Comparison of ENCODE assay signal across 30 cellular contexts in the genomic region with DNA sequence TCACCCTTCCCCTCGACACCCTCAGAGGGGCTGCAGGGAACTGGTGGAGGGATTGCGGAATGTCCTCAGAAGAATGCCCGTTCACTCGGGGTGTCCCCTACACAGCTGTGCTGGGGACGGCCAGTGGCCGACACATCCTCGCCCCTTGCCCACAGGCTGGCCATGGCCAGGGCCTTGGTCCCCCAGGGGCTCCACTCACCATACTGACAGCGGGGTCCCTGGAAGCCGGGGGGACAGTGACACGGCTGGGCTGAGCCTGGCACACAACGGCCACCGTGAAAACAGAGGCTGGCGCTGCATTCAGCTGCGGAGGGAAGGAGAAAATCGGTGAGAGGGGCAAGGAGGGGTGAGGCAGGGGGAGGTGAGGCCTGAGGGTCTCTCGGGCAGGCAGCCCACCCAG. TPM values are rescaled to one million over a fixed set of nuclear protein-coding genes. Genes with fewer than 3 reads are reported as not detected.
A peak's percentile ranks its signal among the peaks of the same experiment; 100 is the strongest.
DNase-seq lines count a peak whose midpoint lies in the region; TF ChIP-seq lines count a peak whose summit lies in the region.
"Had no signal": no experiment of that assay in that cellular context is flagged by ENCODE, and none has a peak within 500 bp of the region (broad histone marks: within the 10 kb centered on the region; RNA-seq: fewer than 3 reads in every experiment).

No MANE protein-coding gene starts in this region.

- H2AFZ ChIP-seq in neuronal stem cell (ENCODE audit: low read length) = no peak overlapping the region

- WGBS in neuronal stem cell (ENCODE audit: extremely low coverage in 2 of 2, insufficient read length in 2 of 2, insufficient replicate concordance in 1 of 2), 2 donors = no CpG with 5 or more reads among the region's 16 CpGs

- peaks cover 98% of the 10 kb centered on the region for H4K20me1 ChIP-seq in BLaER1
- H4K20me1 ChIP-seq in BLaER1 treated with 17β-estradiol and CSF1 and Interleukin-3, amounts not matched to agents 10 nM and 100 nM = peaks cover 0 to 84% (median 26%) of the 10 kb centered on the region in 11 experiments; a peak in 16 of 22 replicates

- H3K4me1 Mint-ChIP-seq in progenitor cell of endocrine pancreas (ENCODE audit: low read depth) (no peaks in the 10 kb centered on the region), nephron progenitor cell (peaks cover 29% of the 10 kb centered on the region)
- H3K4me1 Mint-ChIP-seq: CD14-positive monocyte; CD4-positive, alpha-beta memory T cell; CD4-positive, CD25-positive, alpha-beta regulatory T cell; CD8-positive, alpha-beta memory T cell had no signal

- H3K36me3 Mint-ChIP-seq in progenitor cell of endocrine pancreas (ENCODE audit: insufficient read depth) (peaks cover 4% of the 10 kb centered on the region), nephron progenitor cell (ENCODE audit: low read depth) (peaks cover 6% of the 10 kb centered on the region)
- H3K36me3 Mint-ChIP-seq: CD14-positive monocyte; CD4-positive, alpha-beta memory T cell; CD4-positive, CD25-positive, alpha-beta regulatory T cell; CD8-positive, alpha-beta memory T cell; CD8-positive, alpha-beta T cell had no signal

- no peak overlapping the region for H2BK120ac ChIP-seq in neuronal stem cell (ENCODE audit: low read depth, low read length)

- peak overlapping the region; percentile 95 for H3K4me2 ChIP-seq in BLaER1
- H3K4me2 ChIP-seq in BLaER1 treated with 17β-estradiol and CSF1 and Interleukin-3, amounts not matched to agents 10 nM and 100 nM = peak overlapping the region; percentile 73 to 100 (median 95)
- H3K4me2 ChIP-seq in neuronal stem cell (ENCODE audit: insufficient read depth, low read length, poor library complexity, severe bottlenecking) = no peak overlapping the region
- H3K4me2 ChIP-seq: A549 had no signal

- no peak overlapping the region for H3K4ac ChIP-seq in neuronal stem cell (ENCODE audit: low read length)

- H3K36me3 ChIP-seq in BLaER1 = peaks cover 31% of the 10 kb centered on the region
- H3K36me3 ChIP-seq in BLaER1 treated with 17β-estradiol and CSF1 and Interleukin-3, amounts not matched to agents 10 nM and 100 nM = peaks cover 0 to 28% (median 15%) of the 10 kb centered on the region in 11 experiments; a peak in 14 of 22 replicates
- no peaks in the 10 kb centered on the region for H3K36me3 ChIP-seq in neuronal stem cell (replicated peaks in 1 of 2; ENCODE audit: control insufficient read depth in 2 of 2, insufficient read depth in 2 of 2, low read length in 2 of 2)
- H3K36me3 ChIP-seq: BE2C had no signal

- no peak overlapping the region for H2AK5ac ChIP-seq in neuronal stem cell (ENCODE audit: low read depth, low read length)

- H3K27me3 ChIP-seq in BLaER1 (peaks cover 16% of the 10 kb centered on the region), neuronal stem cell (ENCODE audit: control insufficient read depth in 3 of 3, insufficient read depth in 3 of 3, low read depth in 1 of 3, low read length in 3 of 3) (no peaks in the 10 kb centered on the region)
- peaks cover 0 to 30% (median 20%) of the 10 kb centered on the region in 11 experiments; a peak in 19 of 22 replicates for H3K27me3 ChIP-seq in BLaER1 treated with 17β-estradiol and CSF1 and Interleukin-3, amounts not matched to agents 10 nM and 100 nM
- H3K27me3 ChIP-seq: BE2C had no signal

- H4K91ac ChIP-seq in neuronal stem cell (ENCODE audit: low read depth, low read length, poor library complexity) = no peak overlapping the region

- no peak for TF ChIP-seq CTCF in progenitor cell of endocrine pancreas (IDR thresholded peaks at IDR 0.05; ENCODE audit: unreplicated experiment)
- TF ChIP-seq CTCF in nephron progenitor cell (IDR thresholded peaks at IDR 0.05) = no peak

- peak overlapping the region; percentile 20 for H3K23ac ChIP-seq in neuronal stem cell (ENCODE audit: low read depth, low read length, poor library complexity)

- H3K14ac ChIP-seq in neuronal stem cell (ENCODE audit: low read length) = no peak overlapping the region

- no peak overlapping the region for H4K8ac ChIP-seq in neuronal stem cell (ENCODE audit: low read depth, low read length)

- no peaks in the 10 kb centered on the region for H3K27me3 Mint-ChIP-seq in progenitor cell of endocrine pancreas
- H3K27me3 Mint-ChIP-seq in nephron progenitor cell (ENCODE audit: low read depth, poor library complexity) = no peaks in the 10 kb centered on the region
- H3K27me3 Mint-ChIP-seq: B cell; CD4-positive, alpha-beta memory T cell; CD4-positive, alpha-beta T cell; CD4-positive, CD25-positive, alpha-beta regulatory T cell; CD8-positive, alpha-beta memory T cell had no signal

- H3K27ac ChIP-seq in BLaER1 (no peak overlapping the region), neuronal stem cell (replicated peaks; ENCODE audit: low read length) (no peak overlapping the region)
- peak overlapping the region in 7 of 11 experiments; percentile 64 to 85 (median 79); a peak in 13 of 22 replicates for H3K27ac ChIP-seq in BLaER1 treated with 17β-estradiol and CSF1 and Interleukin-3, amounts not matched to agents 10 nM and 100 nM
- H3K27ac ChIP-seq: 22Rv1, A549, C4-2B had no signal

- H3K4me3 Mint-ChIP-seq in progenitor cell of endocrine pancreas (ENCODE audit: low read depth) (no peak overlapping the region), nephron progenitor cell (no peak overlapping the region)
- H3K4me3 Mint-ChIP-seq: B cell; CD14-positive monocyte; CD4-positive, alpha-beta memory T cell; CD4-positive, alpha-beta T cell; CD4-positive, CD25-positive, alpha-beta regulatory T cell; CD8-positive, alpha-beta memory T cell; CD8-positive, alpha-beta T cell had no signal

- H3K27ac Mint-ChIP-seq in progenitor cell of endocrine pancreas (no peak overlapping the region), nephron progenitor cell (no peak overlapping the region)
- H3K27ac Mint-ChIP-seq: B cell; CD14-positive monocyte; CD4-positive, alpha-beta memory T cell; CD4-positive, alpha-beta T cell; CD4-positive, CD25-positive, alpha-beta regulatory T cell; CD8-positive, alpha-beta memory T cell; CD8-positive, alpha-beta T cell had no signal

- no peak overlapping the region for H2BK5ac ChIP-seq in neuronal stem cell (ENCODE audit: low read length)

- H2BK12ac ChIP-seq in neuronal stem cell (ENCODE audit: low read length) = no peak overlapping the region

- peaks cover 16% of the 10 kb centered on the region for H3K79me1 ChIP-seq in neuronal stem cell (ENCODE audit: low read depth, low read length)

- DNase-seq in neuronal stem cell (ENCODE audit: low spot score) = no peak
- no peak for DNase-seq in DMS153 (lab: John Stamatoyannopoulos, UW)
- no peak for DNase-seq in progenitor cell of endocrine pancreas (ENCODE audit: low spot score, unreplicated experiment)
- no peak for DNase-seq in nephron progenitor cell
- DNase-seq: 8988T; ACHN; AML-193; BE2C; C1 segment of cervical spinal cord; Caco-2; Calu3; CD4-positive, alpha-beta T cell; CD4-positive, CD25-positive, alpha-beta regulatory T cell; CD8-positive, alpha-beta memory T cell; CD8-positive, alpha-beta T cell; COR-L47; DMS 273 treated with DMSO at 0.1 percent for 48 hours; DMS53; DMS79; DMS79 treated with DMSO at 0.1 percent for 48 hours; DND-41; EL had no signal

- H3K4me1 ChIP-seq in BLaER1 (peaks cover 84% of the 10 kb centered on the region), neuronal stem cell (ENCODE audit: control insufficient read depth in 2 of 2, insufficient read depth in 1 of 2, low read depth in 1 of 2, low read length in 2 of 2) (peaks cover 0 to 2% of the 10 kb centered on the region in 2 donors)
- H3K4me1 ChIP-seq in BLaER1 treated with 17β-estradiol and CSF1 and Interleukin-3, amounts not matched to agents 10 nM and 100 nM = peaks cover 54 to 87% (median 82%) of the 10 kb centered on the region in 10 experiments
- H3K4me1 ChIP-seq: A549, Caco-2 had no signal

- no peak overlapping the region for H3K4me3 ChIP-seq in BLaER1
- no peak overlapping the region; a peak in 4 of 20 replicates for H3K4me3 ChIP-seq in BLaER1 treated with 17β-estradiol and CSF1 and Interleukin-3, amounts not matched to agents 10 nM and 100 nM
- H3K4me3 ChIP-seq in neuronal stem cell (ENCODE audit: low read length in 2 of 2) = no peak overlapping the region
- H3K4me3 ChIP-seq: A549 had no signal

- H3K9me3 ChIP-seq in BLaER1 (peaks cover 28% of the 10 kb centered on the region), neuronal stem cell (replicated peaks in 1 of 2; ENCODE audit: control insufficient read depth in 2 of 2, insufficient read depth in 1 of 2, low read depth in 1 of 2, low read length in 2 of 2) (peaks cover 0 to 2% of the 10 kb centered on the region in 2 donors)
- peaks cover 9 to 30% (median 20%) of the 10 kb centered on the region in 11 experiments; a peak in 21 of 22 replicates for H3K9me3 ChIP-seq in BLaER1 treated with 17β-estradiol and CSF1 and Interleukin-3, amounts not matched to agents 10 nM and 100 nM (replicated peaks in 1 of 11)
- H3K9me3 ChIP-seq: A549, BE2C, Caco-2 had no signal

- H3K9ac ChIP-seq in BLaER1 (no peak overlapping the region), neuronal stem cell (ENCODE audit: low read depth, low read length, poor library complexity) (no peak overlapping the region)
- peak overlapping the region in 7 of 11 experiments; percentile 48 to 73 (median 60); a peak in 12 of 22 replicates for H3K9ac ChIP-seq in BLaER1 treated with 17β-estradiol and CSF1 and Interleukin-3, amounts not matched to agents 10 nM and 100 nM

- peak overlapping the region; percentile 38 for H3K18ac ChIP-seq in neuronal stem cell (ENCODE audit: low read length)

- H2BK15ac ChIP-seq in neuronal stem cell (ENCODE audit: low read length) = no peak overlapping the region

- H3K9me3 Mint-ChIP-seq in progenitor cell of endocrine pancreas (ENCODE audit: low read depth) (no peaks in the 10 kb centered on the region), nephron progenitor cell (peaks cover 4% of the 10 kb centered on the region)
- H3K9me3 Mint-ChIP-seq: CD4-positive, alpha-beta memory T cell; CD4-positive, alpha-beta T cell; CD8-positive, alpha-beta memory T cell; CD8-positive, alpha-beta T cell had no signal

RNA-seq across cellular contexts. Expression of a gene that starts 31.7 kb away (rescaled TPM):
- 10.3 TPM for polyA plus RNA-seq in neuronal stem cell (2013, experiment 1 of 2)
- polyA plus RNA-seq in neuronal stem cell (2013, experiment 2 of 2) = 10.0 TPM
- total RNA-seq in progenitor cell of endocrine pancreas = 79.2 and 83.8 TPM in 2 replicates

RNA-seq across cellular contexts. Expression of a gene that starts 45.2 kb away (rescaled TPM):
- 13.4 TPM for polyA plus RNA-seq in neuronal stem cell (2013, experiment 1 of 2)
- polyA plus RNA-seq in neuronal stem cell (2013, experiment 2 of 2) = 13.2 TPM
- 30.7 and 31.4 TPM in 2 replicates for total RNA-seq in progenitor cell of endocrine pancreas

Comparison
In these comparisons a context has a peak if more than half of its experiments do, and no peak if none do; other contexts are left out.
1. H3K27ac ChIP-seq: peak in BLaER1 treated with 17β-estradiol and CSF1 and Interleukin-3, amounts not matched to agents 10 nM and 100 nM (7 of 11); none in BLaER1 (single experiment) and neuronal stem cell (single experiment).
2. H3K9ac ChIP-seq: peak in BLaER1 treated with 17β-estradiol and CSF1 and Interleukin-3, amounts not matched to agents 10 nM and 100 nM (7 of 11); none in BLaER1 (single experiment) and neuronal stem cell (single experiment).